1 cellular context compared by ENCODE assay signal in the genomic region with DNA sequence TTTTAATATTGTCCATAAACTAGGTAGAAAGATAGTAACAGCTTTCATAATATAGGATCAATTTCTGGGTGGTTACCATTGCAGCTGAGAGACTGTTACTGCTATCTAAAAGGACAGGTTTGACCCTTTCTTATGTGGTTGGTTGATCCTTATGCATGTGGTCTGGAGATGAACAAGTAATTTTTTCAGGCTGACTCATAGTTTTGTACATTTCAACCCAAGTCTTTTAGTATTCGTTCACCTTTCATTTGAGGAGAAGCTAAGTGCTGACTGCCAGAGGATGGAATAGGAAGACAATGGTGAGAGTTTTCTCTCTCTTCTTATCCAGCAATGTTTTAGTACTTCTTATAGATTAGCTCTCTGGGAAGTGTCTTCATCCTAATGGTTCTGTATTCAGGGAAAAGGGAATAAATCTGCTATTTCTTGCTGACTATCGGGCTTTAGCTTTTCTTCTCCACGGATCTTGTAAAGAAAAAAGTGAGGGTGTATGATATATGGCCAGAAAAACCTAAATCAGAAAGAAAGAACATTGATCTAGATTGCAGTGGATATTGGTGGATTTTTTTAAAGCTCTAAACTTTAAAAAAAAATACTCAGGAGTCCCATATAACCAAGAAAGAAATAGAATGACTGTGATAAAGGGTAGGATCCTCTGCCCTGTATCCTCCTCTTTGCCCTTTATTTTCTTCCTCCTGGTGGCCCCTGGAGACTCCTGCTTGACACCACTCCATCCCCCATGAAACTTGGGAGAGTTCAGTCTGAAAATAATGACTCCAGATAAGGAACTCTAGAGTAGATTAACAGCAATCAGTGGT.
TF ChIP-seq lines count a peak whose summit lies in the region.

No MANE protein-coding gene starts in this region.

TF ChIP-seq in K562, 482 proteins besides CTCF, POLR2A, EP300 and RAD21 (continued from another document and continues in another):
- TF ChIP-seq ZBTB43 (CRISPR knock-in tag; IDR thresholded peaks at IDR 0.05) (no peak), ZNF668 (CRISPR knock-in tag; IDR thresholded peaks at IDR 0.05) (peak; percentile 53; the same call in 1 of the 2 replicates), PRPF4 (IDR thresholded peaks at IDR 0.05; ENCODE audit: insufficient read depth, low read depth, low read length, poor library complexity, severe bottlenecking) (no peak), SNIP1 (IDR thresholded peaks at IDR 0.05; ENCODE audit: low read depth) (no peak), BRCA1 (IDR thresholded peaks at IDR 0.05) (no peak), BRCA1 (CRISPR knock-in tag; IDR thresholded peaks at IDR 0.05) (no peak), CTBP1 (IDR thresholded peaks at IDR 0.05; ENCODE audit: borderline replicate concordance) (peak; percentile 75; the same call in 1 of the 2 replicates), KAT2B (IDR thresholded peaks at IDR 0.05; ENCODE audit: low read depth, low read length) (no peak), FIP1L1 (IDR thresholded peaks at IDR 0.05; ENCODE audit: low read depth, low read length, poor library complexity, severe bottlenecking) (no peak), DMBX1 (CRISPR knock-in tag; IDR thresholded peaks at IDR 0.05; ENCODE audit: borderline replicate concordance) (0 out of 2 replicates have a peak, but pooled peaks have one; percentile 17), L3MBTL2 (IDR thresholded peaks at IDR 0.05) (peak; percentile 73), ZNF551 (CRISPR knock-in tag; IDR thresholded peaks at IDR 0.05) (peak; percentile 62; the same call in 1 of the 2 replicates), HOXB6 (CRISPR knock-in tag; IDR thresholded peaks at IDR 0.05; ENCODE audit: borderline replicate concordance) (no peak), SMARCA4 (IDR thresholded peaks at IDR 0.05) (peak; percentile 98), BACH1 (tag; IDR thresholded peaks at IDR 0.05) (peak; percentile 78; the same call in 1 of the 2 replicates), BDP1 (IDR thresholded peaks at IDR 0.05; ENCODE audit: insufficient read depth, insufficient read length) (no peak), GTF2A2 (tag; IDR thresholded peaks at IDR 0.05) (no peak), HDAC1 (IDR thresholded peaks at IDR 0.05) (peak; percentile 18 to 86; a peak in 3 of 4 replicates), HDAC8 (tag; IDR thresholded peaks at IDR 0.05) (no peak), MXI1 (IDR thresholded peaks at IDR 0.05; ENCODE audit: low read depth, low read length) (peak; percentile 79), SNRNP70 (optimal IDR thresholded peaks at IDR 0.05; ENCODE audit: low read depth, low read length) (no peak), SMARCC2 (IDR thresholded peaks at IDR 0.05; ENCODE audit: low read depth) (peak; percentile 94), BRD9 (IDR thresholded peaks at IDR 0.05; ENCODE audit: low read depth, partially characterized antibody) (peak; percentile 91), SRSF7 (optimal IDR thresholded peaks at IDR 0.05; ENCODE audit: low read depth, low read length) (no peak), HDAC6 (IDR thresholded peaks at IDR 0.05; ENCODE audit: low read depth, low read length) (no peak), LCOR (CRISPR knock-in tag; IDR thresholded peaks at IDR 0.05) (peak; percentile 89), CCAR2 (IDR thresholded peaks at IDR 0.05; ENCODE audit: low read depth, low read length) (no peak), SP2 (IDR thresholded peaks at IDR 0.05; ENCODE audit: extremely low read depth, low read depth, low read length, poor library complexity, severe bottlenecking) (no peak), MCM7 (IDR thresholded peaks at IDR 0.05) (no peak), ETV5 (CRISPR knock-in tag; IDR thresholded peaks at IDR 0.05; ENCODE audit: low read depth) (no peak), ZNF165 (CRISPR knock-in tag; IDR thresholded peaks at IDR 0.05; ENCODE audit: borderline replicate concordance) (no peak), JUN (IDR thresholded peaks at IDR 0.05; ENCODE audit: borderline replicate concordance, low read depth, low read length) (peak; percentile 94), JUN (CRISPR knock-in tag; IDR thresholded peaks at IDR 0.05; ENCODE audit: borderline replicate concordance) (no peak), XRCC5 (IDR thresholded peaks at IDR 0.05; ENCODE audit: low read depth, low read length) (no peak), ZSCAN32 (CRISPR knock-in tag; IDR thresholded peaks at IDR 0.05) (peak; percentile 52; the same call in 1 of the 2 replicates), SMARCE1 (IDR thresholded peaks at IDR 0.05) (peak; percentile 98), TEAD1 (CRISPR knock-in tag; IDR thresholded peaks at IDR 0.05) (peak; percentile 85; a peak in 3 of 4 replicates), FOSL1 (tag; conservative IDR thresholded peaks at IDR 0.05) (peak; percentile 99), IRF2 (CRISPR knock-in tag; IDR thresholded peaks at IDR 0.05) (no peak), MIER1 (IDR thresholded peaks at IDR 0.05; ENCODE audit: low read depth) (0 out of 2 replicates have a peak, but pooled peaks have one; percentile 36), ZNF217 (CRISPR knock-in tag; IDR thresholded peaks at IDR 0.05) (no peak), CTCFL (IDR thresholded peaks at IDR 0.05; ENCODE audit: borderline replicate concordance, insufficient read depth, low read depth, low read length, poor library complexity, severe bottlenecking) (no peak), ZNF449 (CRISPR knock-in tag; IDR thresholded peaks at IDR 0.05) (no peak), ZBTB8A (IDR thresholded peaks at IDR 0.05; ENCODE audit: partially characterized antibody) (no peak), TBP (optimal IDR thresholded peaks at IDR 0.05; ENCODE audit: low read depth, low read length) (no peak), NFIX (CRISPR knock-in tag; IDR thresholded peaks at IDR 0.05; ENCODE audit: low read depth) (no peak), ZNF124 (CRISPR knock-in tag; IDR thresholded peaks at IDR 0.05) (no peak), GTF2F1 (IDR thresholded peaks at IDR 0.05; ENCODE audit: low read depth, low read length) (peak; percentile 94; the same call in 1 of the 2 replicates), ZNF431 (CRISPR knock-in tag; IDR thresholded peaks at IDR 0.05) (no peak)
- TF ChIP-seq, protein P1, sequence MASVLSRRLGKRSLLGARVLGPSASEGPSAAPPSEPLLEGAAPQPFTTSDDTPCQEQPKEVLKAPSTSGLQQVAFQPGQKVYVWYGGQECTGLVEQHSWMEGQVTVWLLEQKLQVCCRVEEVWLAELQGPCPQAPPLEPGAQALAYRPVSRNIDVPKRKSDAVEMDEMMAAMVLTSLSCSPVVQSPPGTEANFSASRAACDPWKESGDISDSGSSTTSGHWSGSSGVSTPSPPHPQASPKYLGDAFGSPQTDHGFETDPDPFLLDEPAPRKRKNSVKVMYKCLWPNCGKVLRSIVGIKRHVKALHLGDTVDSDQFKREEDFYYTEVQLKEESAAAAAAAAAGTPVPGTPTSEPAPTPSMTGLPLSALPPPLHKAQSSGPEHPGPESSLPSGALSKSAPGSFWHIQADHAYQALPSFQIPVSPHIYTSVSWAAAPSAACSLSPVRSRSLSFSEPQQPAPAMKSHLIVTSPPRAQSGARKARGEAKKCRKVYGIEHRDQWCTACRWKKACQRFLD (CRISPR knock-in tag; IDR thresholded peaks at IDR 0.05): peak; percentile 87
- TF ChIP-seq, protein P2, sequence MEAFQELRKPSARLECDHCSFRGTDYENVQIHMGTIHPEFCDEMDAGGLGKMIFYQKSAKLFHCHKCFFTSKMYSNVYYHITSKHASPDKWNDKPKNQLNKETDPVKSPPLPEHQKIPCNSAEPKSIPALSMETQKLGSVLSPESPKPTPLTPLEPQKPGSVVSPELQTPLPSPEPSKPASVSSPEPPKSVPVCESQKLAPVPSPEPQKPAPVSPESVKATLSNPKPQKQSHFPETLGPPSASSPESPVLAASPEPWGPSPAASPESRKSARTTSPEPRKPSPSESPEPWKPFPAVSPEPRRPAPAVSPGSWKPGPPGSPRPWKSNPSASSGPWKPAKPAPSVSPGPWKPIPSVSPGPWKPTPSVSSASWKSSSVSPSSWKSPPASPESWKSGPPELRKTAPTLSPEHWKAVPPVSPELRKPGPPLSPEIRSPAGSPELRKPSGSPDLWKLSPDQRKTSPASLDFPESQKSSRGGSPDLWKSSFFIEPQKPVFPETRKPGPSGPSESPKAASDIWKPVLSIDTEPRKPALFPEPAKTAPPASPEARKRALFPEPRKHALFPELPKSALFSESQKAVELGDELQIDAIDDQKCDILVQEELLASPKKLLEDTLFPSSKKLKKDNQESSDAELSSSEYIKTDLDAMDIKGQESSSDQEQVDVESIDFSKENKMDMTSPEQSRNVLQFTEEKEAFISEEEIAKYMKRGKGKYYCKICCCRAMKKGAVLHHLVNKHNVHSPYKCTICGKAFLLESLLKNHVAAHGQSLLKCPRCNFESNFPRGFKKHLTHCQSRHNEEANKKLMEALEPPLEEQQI (IDR thresholded peaks at IDR 0.05): peak; percentile 84
- TF ChIP-seq, protein P3, sequence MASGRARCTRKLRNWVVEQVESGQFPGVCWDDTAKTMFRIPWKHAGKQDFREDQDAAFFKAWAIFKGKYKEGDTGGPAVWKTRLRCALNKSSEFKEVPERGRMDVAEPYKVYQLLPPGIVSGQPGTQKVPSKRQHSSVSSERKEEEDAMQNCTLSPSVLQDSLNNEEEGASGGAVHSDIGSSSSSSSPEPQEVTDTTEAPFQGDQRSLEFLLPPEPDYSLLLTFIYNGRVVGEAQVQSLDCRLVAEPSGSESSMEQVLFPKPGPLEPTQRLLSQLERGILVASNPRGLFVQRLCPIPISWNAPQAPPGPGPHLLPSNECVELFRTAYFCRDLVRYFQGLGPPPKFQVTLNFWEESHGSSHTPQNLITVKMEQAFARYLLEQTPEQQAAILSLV (tag; IDR thresholded peaks at IDR 0.05): no peak
- TF ChIP-seq, protein P4, sequence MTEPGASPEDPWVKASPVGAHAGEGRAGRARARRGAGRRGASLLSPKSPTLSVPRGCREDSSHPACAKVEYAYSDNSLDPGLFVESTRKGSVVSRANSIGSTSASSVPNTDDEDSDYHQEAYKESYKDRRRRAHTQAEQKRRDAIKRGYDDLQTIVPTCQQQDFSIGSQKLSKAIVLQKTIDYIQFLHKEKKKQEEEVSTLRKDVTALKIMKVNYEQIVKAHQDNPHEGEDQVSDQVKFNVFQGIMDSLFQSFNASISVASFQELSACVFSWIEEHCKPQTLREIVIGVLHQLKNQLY (CRISPR knock-in tag; conservative IDR thresholded peaks at IDR 0.05): no peak
- TF ChIP-seq, protein P5, sequence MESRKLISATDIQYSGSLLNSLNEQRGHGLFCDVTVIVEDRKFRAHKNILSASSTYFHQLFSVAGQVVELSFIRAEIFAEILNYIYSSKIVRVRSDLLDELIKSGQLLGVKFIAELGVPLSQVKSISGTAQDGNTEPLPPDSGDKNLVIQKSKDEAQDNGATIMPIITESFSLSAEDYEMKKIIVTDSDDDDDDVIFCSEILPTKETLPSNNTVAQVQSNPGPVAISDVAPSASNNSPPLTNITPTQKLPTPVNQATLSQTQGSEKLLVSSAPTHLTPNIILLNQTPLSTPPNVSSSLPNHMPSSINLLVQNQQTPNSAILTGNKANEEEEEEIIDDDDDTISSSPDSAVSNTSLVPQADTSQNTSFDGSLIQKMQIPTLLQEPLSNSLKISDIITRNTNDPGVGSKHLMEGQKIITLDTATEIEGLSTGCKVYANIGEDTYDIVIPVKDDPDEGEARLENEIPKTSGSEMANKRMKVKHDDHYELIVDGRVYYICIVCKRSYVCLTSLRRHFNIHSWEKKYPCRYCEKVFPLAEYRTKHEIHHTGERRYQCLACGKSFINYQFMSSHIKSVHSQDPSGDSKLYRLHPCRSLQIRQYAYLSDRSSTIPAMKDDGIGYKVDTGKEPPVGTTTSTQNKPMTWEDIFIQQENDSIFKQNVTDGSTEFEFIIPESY (CRISPR knock-in tag; IDR thresholded peaks at IDR 0.05): no peak
- TF ChIP-seq, protein P6, sequence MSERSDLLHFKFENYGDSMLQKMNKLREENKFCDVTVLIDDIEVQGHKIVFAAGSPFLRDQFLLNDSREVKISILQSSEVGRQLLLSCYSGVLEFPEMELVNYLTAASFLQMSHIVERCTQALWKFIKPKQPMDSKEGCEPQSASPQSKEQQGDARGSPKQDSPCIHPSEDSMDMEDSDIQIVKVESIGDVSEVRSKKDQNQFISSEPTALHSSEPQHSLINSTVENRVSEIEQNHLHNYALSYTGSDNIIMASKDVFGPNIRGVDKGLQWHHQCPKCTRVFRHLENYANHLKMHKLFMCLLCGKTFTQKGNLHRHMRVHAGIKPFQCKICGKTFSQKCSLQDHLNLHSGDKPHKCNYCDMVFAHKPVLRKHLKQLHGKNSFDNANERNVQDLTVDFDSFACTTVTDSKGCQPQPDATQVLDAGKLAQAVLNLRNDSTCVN (CRISPR knock-in tag; IDR thresholded peaks at IDR 0.05): no peak
- TF ChIP-seq, protein P7, sequence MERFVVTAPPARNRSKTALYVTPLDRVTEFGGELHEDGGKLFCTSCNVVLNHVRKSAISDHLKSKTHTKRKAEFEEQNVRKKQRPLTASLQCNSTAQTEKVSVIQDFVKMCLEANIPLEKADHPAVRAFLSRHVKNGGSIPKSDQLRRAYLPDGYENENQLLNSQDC (CRISPR knock-in tag; IDR thresholded peaks at IDR 0.05): no peak
